ENCODE assay signal across 1 cellular context in the genomic region with DNA sequence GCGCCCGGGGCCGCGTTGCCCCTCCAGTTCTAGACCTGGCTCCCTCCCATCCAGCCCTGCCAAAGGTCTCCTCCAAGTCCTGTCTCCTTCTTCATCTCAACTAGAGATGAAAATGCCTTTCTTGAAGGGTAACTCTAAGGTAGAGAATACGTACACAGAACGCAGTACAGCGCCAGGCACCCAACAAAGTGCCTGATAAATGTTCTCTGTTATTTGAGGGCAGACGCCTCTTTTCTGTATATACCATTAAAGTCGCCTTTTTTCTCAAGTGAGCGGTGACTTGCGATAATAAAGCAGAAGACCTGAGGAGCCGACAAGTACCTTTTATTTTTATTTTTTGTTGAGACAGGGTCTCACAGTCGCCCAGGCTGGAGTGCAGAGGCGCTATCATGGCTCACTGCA.
TF ChIP-seq lines count a peak whose summit lies in the region.

No MANE protein-coding gene starts in this region.

TF ChIP-seq in H1, 55 proteins besides CTCF, POLR2A, EP300 and RAD21:
- TF ChIP-seq ASH2L (IDR thresholded peaks at IDR 0.05; ENCODE audit: low read length) (peak; percentile 9), BCL11A (IDR thresholded peaks at IDR 0.05; ENCODE audit: low read depth in 2 of 2, low read length in 2 of 2) (no peak)
